9 cellular contexts compared by ENCODE assay signal in the genomic region with DNA sequence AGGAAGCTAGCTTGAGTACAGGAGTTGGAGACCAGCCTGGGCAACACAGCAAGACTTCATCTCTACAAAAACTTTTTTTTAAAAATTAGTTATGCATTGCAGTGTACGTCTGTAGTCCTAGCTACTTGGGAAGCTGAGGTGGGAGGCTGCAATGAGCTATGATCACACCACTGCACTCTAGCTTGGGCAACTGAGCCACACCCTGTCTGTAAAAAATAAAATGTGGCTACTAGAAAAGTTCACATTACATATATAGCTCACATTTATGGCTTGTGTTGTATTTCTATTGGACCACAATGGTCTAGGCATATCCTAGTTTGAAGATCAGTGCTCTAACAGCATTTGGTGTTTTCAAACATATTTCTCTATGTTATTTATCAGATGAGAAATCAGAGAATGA.
"Had no signal": no experiment of that assay in that cellular context is flagged by ENCODE, and none has a peak within 500 bp of the region (broad histone marks: within the 10 kb centered on the region; RNA-seq: fewer than 3 reads in every experiment).

No MANE protein-coding gene starts in this region.

- H3K36me3 ChIP-seq: HAP-1 had no signal

- ATAC-seq: GM23338, HCT116 had no signal

- H3K4me3 ChIP-seq: GM23248, GM23338, HAP-1 had no signal

- H3K9me3 Mint-ChIP-seq: GM23338, H9, HFFc6 had no signal

- DNase-seq: GM23248, GOT3, H7, H9, HCEC 1CT, HFFc6 had no signal

- H3K27ac Mint-ChIP-seq: GM23338, H9, HFFc6 had no signal

- H3K4me1 ChIP-seq: HAP-1 had no signal

- H3K4me3 Mint-ChIP-seq: GM23338, H9, HFFc6 had no signal

- H3K9me3 ChIP-seq: HAP-1 had no signal
